ENCODE assay signal across 13 cellular contexts in genomic region chr5:73640861-73641320, GRCh38. TPM values are rescaled to one million over a fixed set of nuclear protein-coding genes. Genes with fewer than 3 reads are reported as not detected.
DNase-seq lines count a peak whose midpoint lies in the region; ATAC-seq and TF ChIP-seq lines count a peak whose summit lies in the region.
"Had no signal": no experiment of that assay in that cellular context is flagged by ENCODE, and none has a peak within 500 bp of the region (broad histone marks: within the 10 kb centered on the region; RNA-seq: fewer than 3 reads in every experiment).

No MANE protein-coding gene starts in this region.

- ATAC-seq in heart left ventricle = no peak

- whole genome bisulfite sequencing in heart left ventricle, 4 donors = 5 to 23% (median 12%) methylated on average over 1 of the region's 1 CpG

- no peak for TF ChIP-seq POLR2A in heart left ventricle (IDR thresholded peaks at IDR 0.05)

- TF ChIP-seq CTCF in retinal pigment epithelial cell (conservative IDR thresholded peaks at IDR 0.05; ENCODE audit: low read depth, low read length) (no peak), colonic mucosa (IDR thresholded peaks at IDR 0.05) (no peak), heart left ventricle (IDR thresholded peaks at IDR 0.05) (no peak)

- no peak overlapping the region for H3K4me3 ChIP-seq in retinal pigment epithelial cell (ENCODE audit: low read length)
- H3K4me3 ChIP-seq in colonic mucosa = no peak overlapping the region
- H3K4me3 ChIP-seq in heart left ventricle = no peak overlapping the region

- intact Hi-C loops in colonic mucosa (cut with DNase I) = no loop called here
- intact Hi-C loops in heart left ventricle (cut with DNase I) = no loop called here

- DNase-seq in DMS53 (lab: John Stamatoyannopoulos, UW) (peak; percentile 30), DMS53 treated with DMSO at 0.1 percent for 48 hours (lab: John Stamatoyannopoulos, UW; ENCODE audit: unreplicated experiment) (no peak), RPMI7951 (ENCODE audit: low read depth) (peak; percentile 54), epithelial cell of prostate (ENCODE audit: low read depth, low spot score) (no peak), retinal pigment epithelial cell (ENCODE audit: low read depth) (peak; percentile 80), SK-N-DZ (ENCODE audit: low spot score) (no peak), colonic mucosa (no peak), heart left ventricle (no peak)
- DNase-seq: activated CD4-positive, alpha-beta T cell treated with anti-CD3 and anti-CD28 coated beads, Interleukin-2, amount 50 U/mL, for 1 hour; mesendoderm; stimulated activated CD4-positive, alpha-beta T cell treated with anti-CD3 and anti-CD28 coated beads, Interleukin-1b, Interleukin-23, amount 100 ng/mL, for 48 hours; T-helper 2 cell had no signal

- H3K4me1 ChIP-seq in colonic mucosa (no peaks in the 10 kb centered on the region), heart left ventricle (peaks cover 0 to 6% (median 0%) of the 10 kb centered on the region in 12 donors)

- H3K9ac ChIP-seq in colonic mucosa (ENCODE audit: low read depth in 2 of 2, low read length in 2 of 2) = no peak overlapping the region

- H3K27me3 ChIP-seq in colonic mucosa = no peaks in the 10 kb centered on the region
- H3K27me3 ChIP-seq in heart left ventricle = peaks cover 0 to 5% (median 0%) of the 10 kb centered on the region in 9 donors

- H3K27ac ChIP-seq in epithelial cell of prostate (peak overlapping the region; percentile 96), colonic mucosa (no peak overlapping the region), heart left ventricle (no peak overlapping the region)
- H3K27ac ChIP-seq: 22Rv1 had no signal

- H3K9me3 ChIP-seq in colonic mucosa (no peaks in the 10 kb centered on the region), heart left ventricle (no peaks in the 10 kb centered on the region)

- H3K36me3 ChIP-seq in colonic mucosa (no peaks in the 10 kb centered on the region), heart left ventricle (no peaks in the 10 kb centered on the region)

RNA-seq across cellular contexts. Expression of gene ARHGEF28, which starts 14.9 kb away (rescaled TPM):
- total RNA-seq in RPMI7951 (2014; rRNA removed; shearing (Covaris generic)) = 11.3 and 13.4 TPM in 2 replicates
- 56.7 and 60.7 TPM in 2 replicates for polyA plus RNA-seq in SK-N-DZ (2014; cell fraction: cytosol; rRNA removed)
- 140 and 233 TPM in 2 replicates for polyA plus RNA-seq in SK-N-DZ (2014; cell fraction: nucleus; rRNA removed)
- total RNA-seq in colonic mucosa = 1 to 10 TPM; 7.6 to 8.0 TPM
- total RNA-seq in heart left ventricle = 1 to 10 TPM in 7 of 9 donors, under 1 TPM in 2; 0.86 to 7.7 (median 2.2) TPM
- 1 to 10 TPM in 1 of 2 donors, under 1 TPM in 1; 0.51 to 1.5 TPM for polyA plus RNA-seq in heart left ventricle

Comparison
In these comparisons a context has a peak if more than half of its experiments do, and no peak if none do; other contexts are left out.
1. DNase-seq: peak in DMS53 (single experiment), RPMI7951 (single experiment) and retinal pigment epithelial cell (single experiment); none in DMS53 treated with DMSO at 0.1 percent for 48 hours (single experiment), epithelial cell of prostate (single experiment), SK-N-DZ (single experiment), colonic mucosa (single experiment) and heart left ventricle (0 of 5).